8 cellular contexts compared by ENCODE assay signal in the genomic region with DNA sequence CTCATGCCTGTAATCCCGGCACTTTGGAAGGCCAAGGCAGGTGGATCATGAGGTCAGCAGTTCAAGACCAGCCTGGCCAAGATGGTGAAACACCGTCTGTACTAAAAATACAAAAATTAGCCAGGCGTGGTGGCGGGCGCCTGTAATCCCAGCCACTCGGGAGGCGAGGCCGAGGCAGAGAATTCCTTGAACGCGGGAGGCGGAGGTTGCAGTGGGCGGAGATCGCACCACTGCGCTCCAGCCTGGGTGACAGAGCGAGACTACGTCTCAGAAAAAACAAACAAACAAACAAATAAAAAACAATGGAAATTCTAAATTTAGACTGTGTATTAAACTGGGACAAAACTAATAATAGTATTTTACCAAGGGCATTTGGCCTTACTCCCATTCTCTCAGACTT. TPM values are rescaled to one million over a fixed set of nuclear protein-coding genes. Genes with fewer than 3 reads are reported as not detected.
A peak's percentile ranks its signal among the peaks of the same experiment; 100 is the strongest.
DNase-seq lines count a peak whose midpoint lies in the region; ATAC-seq, FAIRE-seq and TF ChIP-seq lines count a peak whose summit lies in the region.
"Not testable (repeated sequence)": the region's sequence is repeated elsewhere in the genome, so short reads cannot be mapped to it uniquely, and the experiment has no call there.

No MANE protein-coding gene starts in this region.

- not testable (repeated sequence) for H3K4me1 Mint-ChIP-seq in activated naive CD8-positive, alpha-beta T cell treated with anti-CD3 and anti-CD28 coated beads, Interleukin-2, amount 50 U/mL, for 24 hours; glutamatergic neuron (ENCODE audit: low read depth, unreplicated experiment)

- in situ Hi-C loops in HepG2 (cut with HindIII; ENCODE audit: extremely low pct_ligation_motif_present, low pct_unique_long_range_greater_than_20kb) = not testable (repeated sequence)

- H2AFZ ChIP-seq in HepG2 (ENCODE audit: low read length); osteoblast (ENCODE audit: low read length): not testable (repeated sequence)

- H3K4me2 ChIP-seq in BLaER1 treated with 17β-estradiol and CSF1 and Interleukin-3, amounts not matched to agents 10 nM and 100 nM = peak overlapping the region; percentile 75 to 99 (median 91)
- H3K4me2 ChIP-seq in HepG2 (ENCODE audit: low read depth, low read length) (peak overlapping the region; percentile 74), osteoblast (ENCODE audit: insufficient read depth, low read length) (peak overlapping the region; percentile 51)

- H3K27me3 ChIP-seq in BLaER1 treated with 17β-estradiol and CSF1 and Interleukin-3, amounts not matched to agents 10 nM and 100 nM = peaks cover 33 to 53% (median 46%) of the 10 kb centered on the region in 11 experiments
- not testable (repeated sequence) for H3K27me3 ChIP-seq in HUES6 (ENCODE audit: control insufficient read depth, insufficient read depth, low read length)
- H3K27me3 ChIP-seq in HepG2 (ENCODE audit: control insufficient read depth in 1 of 2, insufficient read depth in 2 of 2, low read length in 2 of 2) (peaks cover 0 to 13% of the 10 kb centered on the region in 2 experiments; a peak in 1 of 5 replicates), osteoblast (ENCODE audit: insufficient read depth, low read length) (peaks cover 34% of the 10 kb centered on the region), stomach (peaks cover 6 to 66% (median 19%) of the 10 kb centered on the region in 3 donors)

- H3K79me2 ChIP-seq in HepG2 (ENCODE audit: insufficient read depth, low read length); osteoblast (ENCODE audit: insufficient read depth, low read length): not testable (repeated sequence)

- TF ChIP-seq RAD21 in HepG2 (CRISPR knock-in tag; IDR thresholded peaks at IDR 0.05) = not testable (repeated sequence)

- peak overlapping the region; percentile 38 for H3K4me3 Mint-ChIP-seq in activated naive CD8-positive, alpha-beta T cell treated with anti-CD3 and anti-CD28 coated beads, Interleukin-2, amount 50 U/mL, for 24 hours
- H3K4me3 Mint-ChIP-seq in glutamatergic neuron (ENCODE audit: unreplicated experiment) = peak overlapping the region; percentile 82

- peaks cover 17% of the 10 kb centered on the region for H3K27me3 Mint-ChIP-seq in activated naive CD8-positive, alpha-beta T cell treated with anti-CD3 and anti-CD28 coated beads, Interleukin-2, amount 50 U/mL, for 24 hours
- not testable (repeated sequence) for H3K27me3 Mint-ChIP-seq in glutamatergic neuron (ENCODE audit: unreplicated experiment)

- H3K4me1 ChIP-seq in BLaER1 treated with 17β-estradiol and CSF1 and Interleukin-3, amounts not matched to agents 10 nM and 100 nM = peaks cover 9 to 15% (median 14%) of the 10 kb centered on the region in 10 experiments; a peak in 18 of 20 replicates
- not testable (repeated sequence) for H3K4me1 ChIP-seq in HUES6 (ENCODE audit: control insufficient read depth, insufficient read depth, low read length); HepG2 (ENCODE audit: insufficient read depth, low read length); osteoblast (ENCODE audit: insufficient read depth, low read length)
- H3K4me1 ChIP-seq in stomach = peaks cover 7 to 15% (median 12%) of the 10 kb centered on the region in 4 donors

- peak overlapping the region in 9 of 11 experiments; percentile 22 to 68 (median 49); a peak in 10 of 22 replicates for H3K9ac ChIP-seq in BLaER1 treated with 17β-estradiol and CSF1 and Interleukin-3, amounts not matched to agents 10 nM and 100 nM
- not testable (repeated sequence) for H3K9ac ChIP-seq in HUES6 (ENCODE audit: low read length); HepG2 (ENCODE audit: insufficient read depth, low read depth, low read length)

- intact Hi-C loops in HepG2 (cut with micrococcal nuclease; ENCODE audit: unreplicated experiment); stomach (cut with DNase I; ENCODE audit: low total_unique reads): not testable (repeated sequence)

- not testable (repeated sequence) for TF ChIP-seq EP300 in HepG2 (IDR thresholded peaks at IDR 0.05; ENCODE audit: low read depth in 2 of 2, low read length in 2 of 2); HepG2 (CRISPR knock-in tag; IDR thresholded peaks at IDR 0.05; ENCODE audit: borderline replicate concordance); stomach (IDR thresholded peaks at IDR 0.05)

- TF ChIP-seq CTCF in WI38 (IDR thresholded peaks at IDR 0.05; ENCODE audit: low read depth, low read length); glutamatergic neuron (IDR thresholded peaks at IDR 0.05; ENCODE audit: partially characterized antibody, unreplicated experiment); HepG2 (CRISPR knock-in tag; IDR thresholded peaks at IDR 0.05); osteoblast (IDR thresholded peaks at IDR 0.05; ENCODE audit: extremely low read depth, low read depth, low read length); stomach (IDR thresholded peaks at IDR 0.05): not testable (repeated sequence)

- not testable (repeated sequence) for H3K9me3 Mint-ChIP-seq in activated naive CD8-positive, alpha-beta T cell treated with anti-CD3 and anti-CD28 coated beads, Interleukin-2, amount 50 U/mL, for 24 hours; glutamatergic neuron (ENCODE audit: unreplicated experiment)

- not testable (repeated sequence) for FAIRE-seq in HepG2 (lab: Jason Lieb, UNC)

- not testable (repeated sequence) for H3K9me3 ChIP-seq in BLaER1 treated with 17β-estradiol and CSF1 and Interleukin-3, amounts not matched to agents 10 nM and 100 nM (replicated peaks in 1 of 11); HUES6 (ENCODE audit: control insufficient read depth, insufficient read depth, low read depth, low read length); HepG2 (ENCODE audit: low read length); osteoblast (ENCODE audit: low read depth, low read length); stomach

- POLR2A ChIA-PET in HepG2 (lab: Yijun Ruan, JAX) = not testable (repeated sequence)

- H3K36me3 Mint-ChIP-seq in activated naive CD8-positive, alpha-beta T cell treated with anti-CD3 and anti-CD28 coated beads, Interleukin-2, amount 50 U/mL, for 24 hours (ENCODE audit: low read depth); glutamatergic neuron (ENCODE audit: unreplicated experiment): not testable (repeated sequence)

- BruUV-seq in HepG2 (replicated peaks; lab: Mats Ljungman, UMichigan) = not testable (repeated sequence)

- not testable (repeated sequence) for H3K27ac Mint-ChIP-seq in activated naive CD8-positive, alpha-beta T cell treated with anti-CD3 and anti-CD28 coated beads, Interleukin-2, amount 50 U/mL, for 24 hours; glutamatergic neuron (ENCODE audit: unreplicated experiment)

- not testable (repeated sequence) for H3K36me3 ChIP-seq in BLaER1 treated with 17β-estradiol and CSF1 and Interleukin-3, amounts not matched to agents 10 nM and 100 nM; HUES6 (ENCODE audit: control insufficient read depth, insufficient read depth, low read length); HepG2 (replicated peaks in 1 of 2; ENCODE audit: control insufficient read depth in 1 of 2, insufficient read depth in 2 of 2, low read length in 2 of 2); osteoblast (ENCODE audit: insufficient read depth, low read length); stomach

- H3K27ac ChIP-seq in BLaER1 treated with 17β-estradiol and CSF1 and Interleukin-3, amounts not matched to agents 10 nM and 100 nM; HUES6 (ENCODE audit: low read depth, low read length); HepG2 (ENCODE audit: extremely low read length, insufficient read depth, low read length); osteoblast (ENCODE audit: low read depth, low read length); stomach: not testable (repeated sequence)

- H3K4me3 ChIP-seq in BLaER1 treated with 17β-estradiol and CSF1 and Interleukin-3, amounts not matched to agents 10 nM and 100 nM = peak overlapping the region; percentile 50 to 70 (median 60)
- H3K4me3 ChIP-seq in HUES6 (ENCODE audit: low read depth, low read length) = peak overlapping the region; percentile 75
- peak overlapping the region; percentile 41; the same call in 1 of the 2 replicates for H3K4me3 ChIP-seq in WI38 (ENCODE audit: low read depth, low read length)
- peak overlapping the region in 2 of 3 experiments; percentile 26 to 65; a peak in 2 of 6 replicates for H3K4me3 ChIP-seq in HepG2 (replicated peaks in 1 of 3; ENCODE audit: insufficient read depth in 1 of 3, low read depth in 2 of 3, low read length in 3 of 3)
- not testable (repeated sequence) for H3K4me3 ChIP-seq in osteoblast (ENCODE audit: insufficient read depth, low read length)
- H3K4me3 ChIP-seq in stomach = peak overlapping the region in 3 of 4 donors; percentile 39 to 52 (median 41)

- H4K20me1 ChIP-seq in BLaER1 treated with 17β-estradiol and CSF1 and Interleukin-3, amounts not matched to agents 10 nM and 100 nM; HepG2 (ENCODE audit: insufficient read depth, low read length); osteoblast (ENCODE audit: insufficient read depth, low read length): not testable (repeated sequence)

- CTCF ChIA-PET in HepG2 (lab: Yijun Ruan, JAX; ENCODE audit: low intra/inter-chr PET ratio, low total read pairs) = not testable (repeated sequence)

- TF ChIP-seq POLR2A in HepG2 (IDR thresholded peaks at IDR 0.05; ENCODE audit: insufficient read depth in 1 of 2, low read depth in 2 of 2, low read length in 2 of 2); stomach (IDR thresholded peaks at IDR 0.05): not testable (repeated sequence)

- not testable (repeated sequence) for ATAC-seq in activated naive CD8-positive, alpha-beta T cell treated with anti-CD3 and anti-CD28 coated beads, Interleukin-2, amount 50 U/mL, for 24 hours; HepG2

- not testable (repeated sequence) for DNase-seq in activated naive CD8-positive, alpha-beta T cell treated with anti-CD3 and anti-CD28 coated beads, Interleukin-2, amount 50 U/mL, for 24 hours; glutamatergic neuron; HepG2 (ENCODE audit: low spot score); osteoblast (ENCODE audit: insufficient read length, low spot score, missing footprints); stomach

- 80% methylated on average over 16 of the region's 16 CpGs for WGBS in HepG2 (ENCODE audit: low lambda C conversion rate)
- WGBS in stomach, 5 donors = 56 to 71% (median 62%) methylated on average over 16 of the region's 16 CpGs

RNA-seq across cellular contexts. Expression of gene FOXJ2, which starts 14.3 kb away (rescaled TPM):
- total RNA-seq in glutamatergic neuron (ENCODE audit: unreplicated experiment) (8.3 TPM), HepG2 (2016; rRNA removed; fragmentation: Illumina TruSeq; extraction: Trizol) (2.2 and 3.0 TPM in 2 replicates), osteoblast (10.5 and 11.2 TPM in 2 replicates), stomach (10 to 100 TPM; 14.5 to 25.2 (median 18.1) TPM)
- 0.40 and 0.79 TPM in 2 replicates for total RNA-seq in HepG2 (2016; cell fraction: cytosol; rRNA removed; fragmentation: Illumina TruSeq; extraction: Trizol; ENCODE audit: low read depth)
- total RNA-seq in HepG2 (2016; cell fraction: insoluble cytoplasmic fraction; rRNA removed; fragmentation: Illumina TruSeq; extraction: Trizol) = 1.9 and 2.6 TPM in 2 replicates
- 1.6 and 1.8 TPM in 2 replicates for total RNA-seq in HepG2 (2016; cell fraction: membrane; rRNA removed; fragmentation: Illumina TruSeq; extraction: Trizol)
- total RNA-seq in HepG2 (2016; cell fraction: nucleus; rRNA removed; fragmentation: Illumina TruSeq; extraction: Trizol) = 3.4 and 3.8 TPM in 2 replicates
- polyA plus RNA-seq in HepG2 (2011; rRNA removed) (2.4 and 2.9 TPM in 2 replicates), stomach (1 to 10 TPM; 4.5 to 5.5 (median 4.7) TPM)
- polyA plus RNA-seq in HepG2 (2011; cell fraction: cytosol; rRNA removed) = 1.2 and 1.3 TPM in 2 replicates
- 4.7 and 5.1 TPM in 2 replicates for polyA plus RNA-seq in HepG2 (2011; cell fraction: nucleus; rRNA removed)
- polyA plus RNA-seq in HepG2 (2012) = 2.9 and 4.3 TPM in 2 replicates
- 0.14 and 0.19 TPM in 2 replicates for polyA plus RNA-seq in HepG2 (2016; cell fraction: cytosol; fragmentation: Illumina TruSeq; extraction: Trizol; ENCODE audit: low read depth)
- polyA plus RNA-seq in HepG2 (2016; cell fraction: insoluble cytoplasmic fraction; fragmentation: Illumina TruSeq; extraction: Trizol; ENCODE audit: low read depth) = 2.9 and 3.1 TPM in 2 replicates
- polyA plus RNA-seq in HepG2 (2016; cell fraction: membrane; fragmentation: Illumina TruSeq; extraction: Trizol; ENCODE audit: low read depth) = 0.69 and 0.73 TPM in 2 replicates
- 6.6 and 7.8 TPM in 2 replicates for polyA plus RNA-seq in HepG2 (2016; cell fraction: nucleus; fragmentation: Illumina TruSeq; extraction: Trizol; ENCODE audit: insufficient read depth, low read depth)
- 4.0 and 8.3 TPM in 2 replicates for polyA minus RNA-seq in HepG2 (2011; rRNA and poly(A)+ RNA removed; ENCODE audit: low replicate concordance)
- 1.7 and 1.9 TPM in 2 replicates for polyA minus RNA-seq in HepG2 (2011; cell fraction: cytosol; rRNA and poly(A)+ RNA removed)
- polyA minus RNA-seq in HepG2 (2011; cell fraction: nucleus; rRNA and poly(A)+ RNA removed) = 2.8 and 3.6 TPM in 2 replicates

RNA-seq across cellular contexts. Expression of gene C3AR1, which starts 47.9 kb away (rescaled TPM):
- total RNA-seq in glutamatergic neuron (ENCODE audit: unreplicated experiment) (not detected), HepG2 (2016; rRNA removed; fragmentation: Illumina TruSeq; extraction: Trizol) (not detected in 2 replicates), osteoblast (0.29 and 0.72 TPM in 2 replicates), stomach (1 to 10 TPM in 3 of 5 donors, under 1 TPM in 1, not detected in 1; 0.89 to 8.8 (median 3.5) TPM)
- total RNA-seq in HepG2 (2016; cell fraction: cytosol; rRNA removed; fragmentation: Illumina TruSeq; extraction: Trizol; ENCODE audit: low read depth) = not detected in 2 replicates
- not detected in 2 replicates for total RNA-seq in HepG2 (2016; cell fraction: insoluble cytoplasmic fraction; rRNA removed; fragmentation: Illumina TruSeq; extraction: Trizol)
- not detected in 2 replicates for total RNA-seq in HepG2 (2016; cell fraction: membrane; rRNA removed; fragmentation: Illumina TruSeq; extraction: Trizol)
- total RNA-seq in HepG2 (2016; cell fraction: nucleus; rRNA removed; fragmentation: Illumina TruSeq; extraction: Trizol) = not detected in 2 replicates
- polyA plus RNA-seq in HepG2 (2011; rRNA removed) (not detected in 2 replicates), stomach (1 to 10 TPM; 1.5 to 6.3 (median 6.1) TPM)
- not detected in 2 replicates for polyA plus RNA-seq in HepG2 (2011; cell fraction: cytosol; rRNA removed)
- not detected in 2 replicates for polyA plus RNA-seq in HepG2 (2011; cell fraction: nucleus; rRNA removed)
- polyA plus RNA-seq in HepG2 (2012) = not detected in 2 replicates
- not detected in 2 replicates for polyA plus RNA-seq in HepG2 (2016; cell fraction: cytosol; fragmentation: Illumina TruSeq; extraction: Trizol; ENCODE audit: low read depth)
- polyA plus RNA-seq in HepG2 (2016; cell fraction: insoluble cytoplasmic fraction; fragmentation: Illumina TruSeq; extraction: Trizol; ENCODE audit: low read depth) = not detected in 2 replicates
- not detected in 2 replicates for polyA plus RNA-seq in HepG2 (2016; cell fraction: membrane; fragmentation: Illumina TruSeq; extraction: Trizol; ENCODE audit: low read depth)
- polyA plus RNA-seq in HepG2 (2016; cell fraction: nucleus; fragmentation: Illumina TruSeq; extraction: Trizol; ENCODE audit: insufficient read depth, low read depth) = not detected in 2 replicates
- not detected in 2 replicates for polyA minus RNA-seq in HepG2 (2011; rRNA and poly(A)+ RNA removed; ENCODE audit: low replicate concordance)
- polyA minus RNA-seq in HepG2 (2011; cell fraction: cytosol; rRNA and poly(A)+ RNA removed) = not detected in 2 replicates
- not detected in 2 replicates for polyA minus RNA-seq in HepG2 (2011; cell fraction: nucleus; rRNA and poly(A)+ RNA removed)
